8 cellular contexts compared by ENCODE assay signal in genomic region chr17:76278952-76279741, GRCh38. TPM values are rescaled to one million over a fixed set of nuclear protein-coding genes. Genes with fewer than 3 reads are reported as not detected.
A peak's percentile ranks its signal among the peaks of the same experiment; 100 is the strongest.
DNase-seq lines count a peak whose midpoint lies in the region; ATAC-seq and TF ChIP-seq lines count a peak whose summit lies in the region.

No MANE protein-coding gene starts in this region.

- H3K36me3 ChIP-seq in BJ (ENCODE audit: control insufficient read depth, insufficient read depth, low read length), result 0 out of 2 replicates have a peak, but pooled peaks cover 1% of the 10 kb centered on the region
- no peaks in the 10 kb centered on the region for H3K36me3 ChIP-seq in GM23338 (ENCODE audit: insufficient read depth)
- H3K36me3 ChIP-seq in gastrocnemius medialis, result no peaks in the 10 kb centered on the region

- H3K27ac ChIP-seq in GM23338 (ENCODE audit: low read depth) (no peak overlapping the region), gastrocnemius medialis (peak overlapping the region; percentile 54 to 79 (median 73))

- H3K79me2 ChIP-seq in GM23338 (replicated peaks; ENCODE audit: insufficient read depth), result no peaks in the 10 kb centered on the region

- H3K9me2 ChIP-seq in GM23338 (ENCODE audit: insufficient read depth), result no peaks in the 10 kb centered on the region

- DNase-seq in BJ (ENCODE audit: low read depth) (no peak), GM23338 (ENCODE audit: low spot score) (peak; percentile 91), NCI-H2107 (lab: John Stamatoyannopoulos, UW) (peak; percentile 86), T1000 (lab: John Stamatoyannopoulos, UW) (peak; percentile 77), anterior cingulate cortex (lab: John Stamatoyannopoulos, UW) (peak in 56 of 58 donors; percentile 18 to 96 (median 69)), hepatic stellate cell (ENCODE audit: low spot score) (peak; percentile 92), gastrocnemius medialis (peak; percentile 82 to 89)

- in situ Hi-C loops in gastrocnemius medialis (cut with MboI; ENCODE audit: low sequenced_read_pairs in 4 of 4), result no loop called here

- TF ChIP-seq POLR2A in gastrocnemius medialis (IDR thresholded peaks at IDR 0.05), result no peak

- no peaks in the 10 kb centered on the region for H3K9me3 ChIP-seq in gastrocnemius medialis

- H3K4me1 Mint-ChIP-seq in GM23338, result no peaks in the 10 kb centered on the region; the same call in 2 of the 3 replicates

- peak; percentile 98 for TF ChIP-seq CTCF in BJ (IDR thresholded peaks at IDR 0.05; ENCODE audit: insufficient read depth, low read depth, low read length)
- TF ChIP-seq CTCF in GM23338 (conservative IDR thresholded peaks at IDR 0.05; ENCODE audit: low read depth in 2 of 2), result peak; percentile 91 to 96
- peak; percentile 96 to 100 (median 99) for TF ChIP-seq CTCF in gastrocnemius medialis (IDR thresholded peaks at IDR 0.05 in 4 of 5, conservative IDR thresholded peaks at IDR 0.05 in 1 of 5)

- H4K20me1 ChIP-seq in GM23338 (replicated peaks; ENCODE audit: insufficient read depth), result no peaks in the 10 kb centered on the region

- no peaks in the 10 kb centered on the region for H3K9me3 Mint-ChIP-seq in GM23338

- H3K4me1 ChIP-seq in GM23338 (ENCODE audit: insufficient read depth) (no peaks in the 10 kb centered on the region), gastrocnemius medialis (peaks cover 20 to 32% of the 10 kb centered on the region in 2 donors)

- H3K36me3 Mint-ChIP-seq in GM23338 (ENCODE audit: low read depth), result no peaks in the 10 kb centered on the region

- H3K4me3 ChIP-seq in BJ (ENCODE audit: low read depth, low read length), result no peak overlapping the region
- no peak overlapping the region for H3K4me3 ChIP-seq in GM23338
- no peak overlapping the region for H3K4me3 ChIP-seq in gastrocnemius medialis

- intact Hi-C loops in gastrocnemius medialis (cut with DNase I; ENCODE audit: low total_unique reads), result loop anchor here (1.0 to 5.0 kb wide), 5 partner anchors 30 to 158 kb away; partner anchors contain the start of gene FOXJ1

- H3K27me3 ChIP-seq in BJ (ENCODE audit: control insufficient read depth, insufficient read depth, low read length) (no peaks in the 10 kb centered on the region), GM23338 (ENCODE audit: insufficient read depth) (no peaks in the 10 kb centered on the region), gastrocnemius medialis (no peaks in the 10 kb centered on the region)

- H3K27ac Mint-ChIP-seq in GM23338, result no peak overlapping the region

- peaks cover 4% of the 10 kb centered on the region for H3K27me3 Mint-ChIP-seq in GM23338 (ENCODE audit: insufficient read depth, low read depth, poor library complexity)

- POLR2A ChIA-PET in BJ (lab: Charles Lee), result no interaction called here

- no peak overlapping the region; the same call in 2 of the 3 replicates for H3K4me3 Mint-ChIP-seq in GM23338

- H3F3A ChIP-seq in GM23338 (replicated peaks; ENCODE audit: low read depth), result no peaks in the 10 kb centered on the region

- no peak overlapping the region; the same call in 1 of the 2 replicates for H2AFZ ChIP-seq in GM23338

- CTCF ChIA-PET in BJ (lab: Yijun Ruan, JAX), result interaction anchor here (0.6 to 7.4 kb wide), 58 partner anchors 9 to 279 kb away, joined by 3 to 247 read pairs (median 4); partner anchors contain the start of genes CDK3, EXOC7, FOXJ1 and UBALD2

- H3K4me2 ChIP-seq in GM23338, result no peak overlapping the region

- peak; percentile 95 for ATAC-seq in GM23338
- ATAC-seq in gastrocnemius medialis, result peak; percentile 50 to 70
- no peak for ATAC-seq in HG02840 (IDR thresholded peaks at IDR 0.05; ENCODE audit: low FRiP score, unreplicated experiment)

TF ChIP-seq in GM23338, 12 proteins besides CTCF, POLR2A, EP300 and RAD21 (continues in another document):
- no peak for TF ChIP-seq NANOG (IDR thresholded peaks at IDR 0.05; ENCODE audit: borderline replicate concordance)
- TF ChIP-seq EZH2phosphoT487 (IDR thresholded peaks at IDR 0.05; ENCODE audit: unreplicated experiment), result no peak
- no peak for TF ChIP-seq ZNF114 (CRISPR knock-in tag; IDR thresholded peaks at IDR 0.05)
- no peak for TF ChIP-seq EZH2 (IDR thresholded peaks at IDR 0.05; ENCODE audit: low read depth, unreplicated experiment)
- TF ChIP-seq, protein P1, sequence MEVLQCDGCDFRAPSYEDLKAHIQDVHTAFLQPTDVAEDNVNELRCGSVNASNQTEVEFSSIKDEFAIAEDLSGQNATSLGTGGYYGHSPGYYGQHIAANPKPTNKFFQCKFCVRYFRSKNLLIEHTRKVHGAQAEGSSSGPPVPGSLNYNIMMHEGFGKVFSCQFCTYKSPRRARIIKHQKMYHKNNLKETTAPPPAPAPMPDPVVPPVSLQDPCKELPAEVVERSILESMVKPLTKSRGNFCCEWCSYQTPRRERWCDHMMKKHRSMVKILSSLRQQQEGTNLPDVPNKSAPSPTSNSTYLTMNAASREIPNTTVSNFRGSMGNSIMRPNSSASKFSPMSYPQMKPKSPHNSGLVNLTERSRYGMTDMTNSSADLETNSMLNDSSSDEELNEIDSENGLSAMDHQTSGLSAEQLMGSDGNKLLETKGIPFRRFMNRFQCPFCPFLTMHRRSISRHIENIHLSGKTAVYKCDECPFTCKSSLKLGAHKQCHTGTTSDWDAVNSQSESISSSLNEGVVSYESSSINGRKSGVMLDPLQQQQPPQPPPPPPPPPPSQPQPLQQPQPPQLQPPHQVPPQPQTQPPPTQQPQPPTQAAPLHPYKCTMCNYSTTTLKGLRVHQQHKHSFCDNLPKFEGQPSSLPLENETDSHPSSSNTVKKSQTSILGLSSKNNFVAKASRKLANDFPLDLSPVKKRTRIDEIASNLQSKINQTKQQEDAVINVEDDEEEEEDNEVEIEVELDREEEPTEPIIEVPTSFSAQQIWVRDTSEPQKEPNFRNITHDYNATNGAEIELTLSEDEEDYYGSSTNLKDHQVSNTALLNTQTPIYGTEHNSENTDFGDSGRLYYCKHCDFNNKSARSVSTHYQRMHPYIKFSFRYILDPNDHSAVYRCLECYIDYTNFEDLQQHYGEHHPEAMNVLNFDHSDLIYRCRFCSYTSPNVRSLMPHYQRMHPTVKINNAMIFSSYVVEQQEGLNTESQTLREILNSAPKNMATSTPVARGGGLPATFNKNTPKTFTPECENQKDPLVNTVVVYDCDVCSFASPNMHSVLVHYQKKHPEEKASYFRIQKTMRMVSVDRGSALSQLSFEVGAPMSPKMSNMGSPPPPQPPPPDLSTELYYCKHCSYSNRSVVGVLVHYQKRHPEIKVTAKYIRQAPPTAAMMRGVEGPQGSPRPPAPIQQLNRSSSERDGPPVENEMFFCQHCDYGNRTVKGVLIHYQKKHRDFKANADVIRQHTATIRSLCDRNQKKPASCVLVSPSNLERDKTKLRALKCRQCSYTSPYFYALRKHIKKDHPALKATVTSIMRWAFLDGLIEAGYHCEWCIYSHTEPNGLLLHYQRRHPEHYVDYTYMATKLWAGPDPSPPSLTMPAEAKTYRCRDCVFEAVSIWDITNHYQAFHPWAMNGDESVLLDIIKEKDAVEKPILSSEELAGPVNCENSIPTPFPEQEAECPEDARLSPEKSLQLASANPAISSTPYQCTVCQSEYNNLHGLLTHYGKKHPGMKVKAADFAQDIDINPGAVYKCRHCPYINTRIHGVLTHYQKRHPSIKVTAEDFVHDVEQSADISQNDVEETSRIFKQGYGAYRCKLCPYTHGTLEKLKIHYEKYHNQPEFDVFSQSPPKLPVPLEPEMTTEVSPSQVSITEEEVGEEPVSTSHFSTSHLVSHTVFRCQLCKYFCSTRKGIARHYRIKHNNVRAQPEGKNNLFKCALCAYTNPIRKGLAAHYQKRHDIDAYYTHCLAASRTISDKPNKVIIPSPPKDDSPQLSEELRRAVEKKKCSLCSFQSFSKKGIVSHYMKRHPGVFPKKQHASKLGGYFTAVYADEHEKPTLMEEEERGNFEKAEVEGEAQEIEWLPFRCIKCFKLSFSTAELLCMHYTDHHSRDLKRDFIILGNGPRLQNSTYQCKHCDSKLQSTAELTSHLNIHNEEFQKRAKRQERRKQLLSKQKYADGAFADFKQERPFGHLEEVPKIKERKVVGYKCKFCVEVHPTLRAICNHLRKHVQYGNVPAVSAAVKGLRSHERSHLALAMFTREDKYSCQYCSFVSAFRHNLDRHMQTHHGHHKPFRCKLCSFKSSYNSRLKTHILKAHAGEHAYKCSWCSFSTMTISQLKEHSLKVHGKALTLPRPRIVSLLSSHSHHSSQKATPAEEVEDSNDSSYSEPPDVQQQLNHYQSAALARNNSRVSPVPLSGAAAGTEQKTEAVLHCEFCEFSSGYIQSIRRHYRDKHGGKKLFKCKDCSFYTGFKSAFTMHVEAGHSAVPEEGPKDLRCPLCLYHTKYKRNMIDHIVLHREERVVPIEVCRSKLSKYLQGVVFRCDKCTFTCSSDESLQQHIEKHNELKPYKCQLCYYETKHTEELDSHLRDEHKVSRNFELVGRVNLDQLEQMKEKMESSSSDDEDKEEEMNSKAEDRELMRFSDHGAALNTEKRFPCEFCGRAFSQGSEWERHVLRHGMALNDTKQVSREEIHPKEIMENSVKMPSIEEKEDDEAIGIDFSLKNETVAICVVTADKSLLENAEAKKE (CRISPR knock-in tag; IDR thresholded peaks at IDR 0.05), result no peak
- no peak for TF ChIP-seq POLR2AphosphoS5 (IDR thresholded peaks at IDR 0.05; ENCODE audit: low read depth)

RNA-seq across cellular contexts. Expression of gene UBALD2, which starts 14.0 kb away (rescaled TPM):
- 35.0 and 50.7 TPM in 2 replicates for polyA plus RNA-seq in BJ (2011; rRNA removed)
- polyA minus RNA-seq in BJ (2011; rRNA and poly(A)+ RNA removed), result 11.0 and 11.6 TPM in 2 replicates
- total RNA-seq in GM23338 (2014; rRNA removed; shearing (Covaris generic)), result 3.1 and 3.5 TPM in 2 replicates
- 2.2 and 3.3 TPM in 2 replicates for polyA plus RNA-seq in GM23338 (2016; fragmentation: Nextera tagmentation; extraction: Ambion mirVana)
- total RNA-seq in gastrocnemius medialis, result 100 to 1,000 TPM in 1 of 4 donors, 10 to 100 TPM in 3; 28.9 to 151 (median 52.2) TPM

RNA-seq across cellular contexts. Expression of gene QRICH2, which starts 28.9 kb away (rescaled TPM):
- polyA plus RNA-seq in BJ (2011; rRNA removed) (2.1 and 3.4 TPM in 2 replicates), GM23338 (2016; fragmentation: Nextera tagmentation; extraction: Ambion mirVana) (1.1 and 2.2 TPM in 2 replicates)
- polyA minus RNA-seq in BJ (2011; rRNA and poly(A)+ RNA removed), result 6.0 and 6.5 TPM in 2 replicates
- 3.7 and 4.0 TPM in 2 replicates for total RNA-seq in GM23338 (2014; rRNA removed; shearing (Covaris generic))
- total RNA-seq in gastrocnemius medialis, result 1 to 10 TPM in 3 of 4 donors, under 1 TPM in 1; 0.59 to 2.4 (median 1.1) TPM

RNA-seq across cellular contexts. Expression of gene RNF157, which starts 38.9 kb away (rescaled TPM):
- polyA plus RNA-seq in BJ (2011; rRNA removed) (0.13 and 0.50 TPM in 2 replicates), GM23338 (2016; fragmentation: Nextera tagmentation; extraction: Ambion mirVana) (7.8 and 8.5 TPM in 2 replicates)
- polyA minus RNA-seq in BJ (2011; rRNA and poly(A)+ RNA removed), result 0.09 and 0.51 TPM in 2 replicates
- total RNA-seq in GM23338 (2014; rRNA removed; shearing (Covaris generic)), result 11.7 and 13.8 TPM in 2 replicates
- 100 to 1,000 TPM in 1 of 4 donors, 10 to 100 TPM in 3; 50.5 to 142 (median 85.3) TPM for total RNA-seq in gastrocnemius medialis
